In genomic region chr16:70712359-70712758, GRCh38 we compare ENCODE assay signal across 19 cellular contexts. TPM values are rescaled to one million over a fixed set of nuclear protein-coding genes. Genes with fewer than 3 reads are reported as not detected.
"Had no signal": no experiment of that assay in that cellular context is flagged by ENCODE, and none has a peak within 500 bp of the region (broad histone marks: within the 10 kb centered on the region; RNA-seq: fewer than 3 reads in every experiment).

No MANE protein-coding gene starts in this region.

- H3K27me3 Mint-ChIP-seq: activated CD4-positive, alpha-beta memory T cell treated with anti-CD3 and anti-CD28 coated beads for 36 hours; activated CD8-positive, alpha-beta memory T cell treated with anti-CD3 and anti-CD28 coated beads, Interleukin-2, amount 10 ng/mL, durations not matched to agents 7 days and 5 days; activated naive CD4-positive, alpha-beta T cell treated with anti-CD3 and anti-CD28 coated beads, Interleukin-2, amount 50 U/mL, for 24 hours; central memory CD8-positive, alpha-beta T cell; naive thymus-derived CD4-positive, alpha-beta T cell had no signal

- H3K36me3 ChIP-seq: right atrium auricular region, suprapubic skin had no signal

- H3K27ac ChIP-seq: epithelial cell of prostate, neutrophil, right atrium auricular region, suprapubic skin had no signal

- H3K4me3 ChIP-seq: heart left ventricle, right atrium auricular region, suprapubic skin, upper lobe of left lung had no signal

- H3K27ac Mint-ChIP-seq: activated CD4-positive, alpha-beta memory T cell treated with anti-CD3 and anti-CD28 coated beads for 36 hours; activated CD8-positive, alpha-beta memory T cell treated with anti-CD3 and anti-CD28 coated beads, Interleukin-2, amount 10 ng/mL, durations not matched to agents 7 days and 5 days; activated naive CD4-positive, alpha-beta T cell treated with anti-CD3 and anti-CD28 coated beads, Interleukin-2, amount 50 U/mL, for 24 hours had no signal

- H3K36me3 Mint-ChIP-seq: activated CD4-positive, alpha-beta memory T cell treated with anti-CD3 and anti-CD28 coated beads for 36 hours; activated CD8-positive, alpha-beta memory T cell treated with anti-CD3 and anti-CD28 coated beads, Interleukin-2, amount 10 ng/mL, durations not matched to agents 7 days and 5 days had no signal

- ATAC-seq: activated CD8-positive, alpha-beta memory T cell treated with anti-CD3 and anti-CD28 coated beads, Interleukin-2, amount 10 ng/mL, durations not matched to agents 7 days and 5 days; heart left ventricle; naive thymus-derived CD4-positive, alpha-beta T cell; stimulated activated naive CD8-positive, alpha-beta T cell treated with anti-CD3 and anti-CD28 coated beads, Interleukin-15, Interleukin-2, amounts not matched to agents 100 U/mL and 50 U/mL, for 24 hours had no signal

- H3K4me3 Mint-ChIP-seq: activated CD4-positive, alpha-beta memory T cell treated with anti-CD3 and anti-CD28 coated beads for 36 hours; activated CD8-positive, alpha-beta memory T cell treated with anti-CD3 and anti-CD28 coated beads, Interleukin-2, amount 10 ng/mL, durations not matched to agents 7 days and 5 days; activated naive CD4-positive, alpha-beta T cell treated with anti-CD3 and anti-CD28 coated beads, Interleukin-2, amount 50 U/mL, for 24 hours; central memory CD8-positive, alpha-beta T cell; naive thymus-derived CD4-positive, alpha-beta T cell had no signal

- H3K4me1 Mint-ChIP-seq: activated naive CD4-positive, alpha-beta T cell treated with anti-CD3 and anti-CD28 coated beads, Interleukin-2, amount 50 U/mL, for 24 hours; central memory CD8-positive, alpha-beta T cell had no signal

- H3K9me3 Mint-ChIP-seq: activated CD4-positive, alpha-beta memory T cell treated with anti-CD3 and anti-CD28 coated beads for 36 hours; activated naive CD4-positive, alpha-beta T cell treated with anti-CD3 and anti-CD28 coated beads, Interleukin-2, amount 50 U/mL, for 24 hours; central memory CD8-positive, alpha-beta T cell; naive thymus-derived CD4-positive, alpha-beta T cell had no signal

- H3K9me3 ChIP-seq: heart left ventricle, neutrophil, right atrium auricular region, suprapubic skin, upper lobe of left lung had no signal

- H3K27me3 ChIP-seq: heart left ventricle, neutrophil, right atrium auricular region, suprapubic skin, upper lobe of left lung had no signal

- DNase-seq: activated CD4-positive, alpha-beta memory T cell treated with anti-CD3 and anti-CD28 coated beads for 36 hours; activated CD8-positive, alpha-beta memory T cell treated with anti-CD3 and anti-CD28 coated beads, Interleukin-2, amount 10 ng/mL, durations not matched to agents 7 days and 5 days; activated effector memory CD4-positive, alpha-beta T cell treated with Interleukin-2 at 50 U/mL for 16 hours; activated T-cell treated with anti-CD3 and anti-CD28 coated beads, Interleukin-2, amount 50 U/mL, for 1 hour; cortex of kidney; effector memory CD4-positive, alpha-beta T cell; heart left ventricle; naive thymus-derived CD4-positive, alpha-beta T cell; posterior cingulate gyrus; small intestine; stimulated activated naive CD8-positive, alpha-beta T cell treated with anti-CD3 and anti-CD28 coated beads, Interleukin-15, Interleukin-2, amounts not matched to agents 100 U/mL and 50 U/mL, for 24 hours; T-helper 9 cell; upper lobe of left lung had no signal

RNA-seq across cellular contexts. Expression of gene MTSS2, which starts 26.5 kb away (rescaled TPM):
- polyA plus RNA-seq: naive thymus-derived CD4-positive, alpha-beta T cell had no signal
